In genomic region chr3:146160964-146161724, GRCh38 we compare ENCODE assay signal across 8 cellular contexts. TPM values are rescaled to one million over a fixed set of nuclear protein-coding genes. Genes with fewer than 3 reads are reported as not detected.
DNase-seq lines count a peak whose midpoint lies in the region; ATAC-seq, FAIRE-seq and TF ChIP-seq lines count a peak whose summit lies in the region.

TSS of gene PLOD2 (minus strand) at chr3:146161184. CDS start at chr3:146160989, 195 bp downstream.

- H3K4me3 ChIP-seq in GM12878, result no peak within 1 kb of the TSS
- H3K4me3 ChIP-seq in right cardiac atrium (ENCODE audit: low read length), result peak within 1 kb of the TSS; percentile 74

- H3K4me3 Mint-ChIP-seq in CD14-positive monocyte, result peak within 1 kb of the TSS; percentile 79 to 92

- TF ChIP-seq POLR2A in GM12878 (IDR thresholded peaks at IDR 0.05; ENCODE audit: low read depth, low read length), result no peak

- H3K27me3 ChIP-seq in GM12878 (replicated peaks in 1 of 2; ENCODE audit: control insufficient read depth in 2 of 2, insufficient read depth in 2 of 2, low read length in 1 of 2) (peaks cover 5 to 11% of the 10 kb centered on the region in 2 experiments), right cardiac atrium (ENCODE audit: control insufficient read depth, insufficient read depth) (no peaks in the 10 kb centered on the region)

- SMC1A ChIA-PET in GM12878 (lab: Charles Lee; ENCODE audit: uncharacterized antibody, unreplicated experiment), result no interaction called here

- no peaks in the 10 kb centered on the region for H3K9me3 ChIP-seq in GM12878 (replicated peaks; ENCODE audit: control insufficient read depth, insufficient read depth, low read length)
- H3K9me3 ChIP-seq in right cardiac atrium (ENCODE audit: control insufficient read depth, low read length), result no peaks in the 10 kb centered on the region

- TF ChIP-seq EP300 in GM12878 (IDR thresholded peaks at IDR 0.05; ENCODE audit: borderline replicate concordance in 1 of 2, control insufficient read depth in 1 of 2, low read depth in 2 of 2, low read length in 2 of 2), result no peak

- no peak within 1 kb of the TSS for H2AFZ ChIP-seq in GM12878 (ENCODE audit: control insufficient read depth, low read depth, low read length)

- in situ Hi-C loops in GM12878 (cut with MboI), result no loop called here

- H3K9ac ChIP-seq in GM12878 (ENCODE audit: control insufficient read depth, insufficient read depth, low read length), result no peak within 1 kb of the TSS

- TF ChIP-seq RAD21 in GM12878 (IDR thresholded peaks at IDR 0.05; ENCODE audit: insufficient read depth, low read depth, low read length), result no peak

- no peaks in the 10 kb centered on the region for H4K20me1 ChIP-seq in GM12878 (ENCODE audit: control insufficient read depth, insufficient read depth)

- H3K36me3 Mint-ChIP-seq in CD14-positive monocyte, result peaks cover 0 to 4% of the 10 kb centered on the region in 2 donors

- no peak within 1 kb of the TSS for H3K4me2 ChIP-seq in GM12878 (ENCODE audit: control insufficient read depth, insufficient read depth)

- no TSS peak for BruUV-seq in GM12878 (replicated peaks; lab: Mats Ljungman, UMichigan)

- H3K27me3 Mint-ChIP-seq in CD14-positive monocyte (ENCODE audit: low read depth in 3 of 3), result peaks cover 50 to 63% (median 56%) of the 10 kb centered on the region in 3 donors

- H3K4me1 Mint-ChIP-seq in CD14-positive monocyte, result peaks cover 20% of the 10 kb centered on the region

- RAD21 ChIA-PET in GM12878 (lab: Charles Lee; ENCODE audit: unreplicated experiment), result no interaction called here

- CTCF ChIA-PET in GM12878 (lab: Yijun Ruan, JAX), result no interaction called here

- H3K36me3 ChIP-seq in GM12878 (ENCODE audit: control insufficient read depth in 2 of 2, insufficient read depth in 2 of 2, low read length in 1 of 2), result no peaks in the 10 kb centered on the region

- H3K27ac ChIP-seq in GM12878 (ENCODE audit: control insufficient read depth, insufficient read depth) (no peak within 1 kb of the TSS), right cardiac atrium (ENCODE audit: low read length) (peak within 1 kb of the TSS; percentile 98)

- DNase-seq in CD14-positive monocyte (ENCODE audit: low spot score) (no peak), OCI-M1 (lab: John Stamatoyannopoulos, UW) (peak; percentile 85), GM12878 (ENCODE audit: low read depth, low spot score) (no peak), right cardiac atrium (peak; percentile 84 to 92 (median 92)), posterior cingulate gyrus (peak; percentile 17 to 93 (median 48))

- no peak for FAIRE-seq in GM12878 (lab: Jason Lieb, UNC)

- H3K4me1 ChIP-seq in GM12878 (ENCODE audit: control insufficient read depth, insufficient read depth, low read length) (no peaks in the 10 kb centered on the region), right cardiac atrium (ENCODE audit: control insufficient read depth, insufficient read depth, low read length) (no peaks in the 10 kb centered on the region)

- H3K27ac Mint-ChIP-seq in CD14-positive monocyte, result peak within 1 kb of the TSS in 1 of 7 donors; percentile 66

- H3K9me3 Mint-ChIP-seq in CD14-positive monocyte, result peaks cover 0 to 13% (median 3%) of the 10 kb centered on the region in 7 donors

- ATAC-seq in GM18870 (IDR thresholded peaks at IDR 0.05; ENCODE audit: unreplicated experiment) (peak; percentile 36), HG03159 (IDR thresholded peaks at IDR 0.05; ENCODE audit: unreplicated experiment) (peak; percentile 56), GM12878 (peak; percentile 56), right cardiac atrium (peak; percentile 89 to 90), GM19455 (IDR thresholded peaks at IDR 0.05; ENCODE audit: unreplicated experiment) (no peak)

- intact Hi-C loops in CD14-positive monocyte (cut with micrococcal nuclease), result no loop called here
- intact Hi-C loops in GM12878 (cut with micrococcal nuclease; ENCODE audit: unreplicated experiment), result no loop called here
- intact Hi-C loops in right cardiac atrium (cut with DNase I), result no loop called here
- intact Hi-C loops in posterior cingulate gyrus (cut with DNase I), result no loop called here

- TF ChIP-seq CTCF in CD14-positive monocyte (IDR thresholded peaks at IDR 0.05) (no peak), GM12878 (IDR thresholded peaks at IDR 0.05 in 2 of 3, conservative IDR thresholded peaks at IDR 0.05 in 1 of 3; ENCODE audit: control insufficient read depth in 2 of 3, extremely low read depth in 1 of 3, insufficient read depth in 1 of 3, low read depth in 3 of 3, low read length in 3 of 3) (no peak)

- 49% methylated on average over 60 of the region's 76 CpGs for WGBS in GM12878 (ENCODE audit: insufficient coverage, insufficient replicate concordance, low lambda C conversion rate, missing lambda C conversion rate)
- whole genome bisulfite sequencing in right cardiac atrium, result under 1% methylated on average over 76 of the region's 76 CpGs

- no peaks in the 10 kb centered on the region for H3K79me2 ChIP-seq in GM12878 (ENCODE audit: control insufficient read depth, insufficient read depth, low read length)

- POLR2A ChIA-PET in GM12878 (lab: Charles Lee), result no interaction called here

TF ChIP-seq in GM12878, 131 proteins besides CTCF, POLR2A, EP300 and RAD21:
- TF ChIP-seq CHD2 (IDR thresholded peaks at IDR 0.05; ENCODE audit: borderline replicate concordance, low read depth, low read length) (0 out of 2 replicates have a peak, but pooled peaks have one; percentile 20), ZSCAN29 (IDR thresholded peaks at IDR 0.05) (no peak)

RNA-seq across cellular contexts. Expression of gene PLOD2, which starts in this region (rescaled TPM):
- polyA plus RNA-seq in CD14-positive monocyte (not detected), GM12878 (2011; rRNA removed) (0.45 and 0.72 TPM in 2 replicates), GM12878 (2014; fragmentation: Illumina TruSeq; extraction: Trizol) (0.03 TPM in 1 of 2 replicates, not detected in the other), GM12878 (2014; fragmentation: Nextera tagmentation; extraction: Ambion mirVana) (not detected), GM12878 (2014; rRNA removed) (not detected in 2 replicates), GM12878 (2016; fragmentation: Nextera tagmentation; extraction: Ambion mirVana) (under 1 TPM; 0.25 to 0.40 TPM), right cardiac atrium (20.3 TPM)
- not detected in 2 replicates for total RNA-seq in GM12878 (2013; cell fraction: nucleolus; rRNA removed)
- total RNA-seq in GM12878 (2014; rRNA removed) (0.06 TPM in 1 of 2 replicates, not detected in the other), GM12878 (2014; rRNA removed; fragmentation: Illumina TruSeq; extraction: Trizol) (not detected in 2 replicates), GM12878 (2021) (0.21 and 0.56 TPM in 2 replicates), right cardiac atrium (10 to 100 TPM; 26.8 to 30.8 (median 30.5) TPM)
- 0.33 TPM for polyA plus RNA-seq in GM12878 (2011; ENCODE audit: low read depth)
- polyA plus RNA-seq in GM12878 (2011; cell fraction: cytosol; rRNA removed), result 0.18 and 0.20 TPM in 2 replicates
- 0.15 and 0.18 TPM in 2 replicates for polyA plus RNA-seq in GM12878 (2011; cell fraction: nucleus; rRNA removed)
- polyA plus RNA-seq in GM12878 (2012), result 0.32 and 0.39 TPM in 2 replicates
- polyA minus RNA-seq in GM12878 (2011; rRNA and poly(A)+ RNA removed), result 0.37 TPM in 1 of 2 replicates, not detected in the other
- polyA minus RNA-seq in GM12878 (2011; cell fraction: cytosol; rRNA and poly(A)+ RNA removed), result not detected in 2 replicates
- polyA minus RNA-seq in GM12878 (2011; cell fraction: nucleus; rRNA and poly(A)+ RNA removed), result 0.24 and 0.29 TPM in 2 replicates

Comparison
In these comparisons a context has a peak if more than half of its experiments do, and no peak if none do; other contexts are left out.
1. RNA of gene PLOD2 (total RNA-seq): 26.8 to 30.8 TPM in right cardiac atrium; 0.06 to 0.56 TPM in GM12878; every median in the first group is over 10 times any median in the second.
2. RNA of gene PLOD2 (polyA plus RNA-seq): 20.3 TPM in right cardiac atrium (single experiment); not detected in CD14-positive monocyte and 0.03 to 0.72 TPM in GM12878; every median in the first group is over 10 times any median in the second.
3. Peak in ATAC-seq in GM12878; RNA of the gene not detected or under 1 TPM.
4. DNase-seq: peak in OCI-M1 (single experiment), right cardiac atrium (3 of 3) and posterior cingulate gyrus (10 of 10); none in CD14-positive monocyte (single experiment) and GM12878 (single experiment).